In genomic region chr10:62738916-62739315, GRCh38 we compare ENCODE assay signal across 26 cellular contexts.
DNase-seq lines count a peak whose midpoint lies in the region; ATAC-seq, FAIRE-seq and TF ChIP-seq lines count a peak whose summit lies in the region.
"Had no signal": no experiment of that assay in that cellular context is flagged by ENCODE, and none has a peak within 500 bp of the region (broad histone marks: within the 10 kb centered on the region; RNA-seq: fewer than 3 reads in every experiment).

No MANE protein-coding gene starts in this region.

- peaks cover 0 to 14% (median 5%) of the 10 kb centered on the region in 4 donors for H3K4me1 Mint-ChIP-seq in naive thymus-derived CD8-positive, alpha-beta T cell
- peaks cover 0 to 6% (median 2%) of the 10 kb centered on the region in 3 donors for H3K4me1 Mint-ChIP-seq in T-cell
- H3K4me1 Mint-ChIP-seq: brain had no signal

- no peak overlapping the region for H3K4me3 Mint-ChIP-seq in naive thymus-derived CD8-positive, alpha-beta T cell
- no peak overlapping the region for H3K4me3 Mint-ChIP-seq in T-cell
- H3K4me3 Mint-ChIP-seq: activated CD8-positive, alpha-beta T cell treated with anti-CD3 and anti-CD28 coated beads for 36 hours; activated naive CD8-positive, alpha-beta T cell; activated T-cell treated with anti-CD3 and anti-CD28 coated beads, Interleukin-2, amount 50 U/mL, for 72 hours; brain; stimulated activated effector memory CD8-positive, alpha-beta T cell treated with anti-CD3 and anti-CD28 coated beads, Interleukin-12 subunit alpha, Interleukin-12 subunit beta, amount 100 ng/mL, for 72 hours had no signal

- TF ChIP-seq POLR2A in prostate gland (IDR thresholded peaks at IDR 0.05), result no peak

- peaks cover 0 to 24% (median 0%) of the 10 kb centered on the region in 5 donors for H3K27me3 Mint-ChIP-seq in naive thymus-derived CD8-positive, alpha-beta T cell
- H3K27me3 Mint-ChIP-seq in T-cell, result no peaks in the 10 kb centered on the region
- H3K27me3 Mint-ChIP-seq: activated CD8-positive, alpha-beta T cell treated with anti-CD3 and anti-CD28 coated beads for 36 hours; activated naive CD8-positive, alpha-beta T cell had no signal

- ATAC-seq in naive thymus-derived CD8-positive, alpha-beta T cell, result no peak
- ATAC-seq in T-cell (replicated peaks in 1 of 4), result no peak
- ATAC-seq: activated CD8-positive, alpha-beta T cell treated with anti-CD3 and anti-CD28 coated beads for 36 hours; activated T-cell treated with anti-CD3 and anti-CD28 coated beads, Interleukin-2, amount 50 U/mL, for 72 hours; stimulated activated effector memory CD8-positive, alpha-beta T cell treated with anti-CD3 and anti-CD28 coated beads, Interleukin-12 subunit alpha, Interleukin-12 subunit beta, amount 100 ng/mL, for 72 hours had no signal

- peak; percentile 35 for DNase-seq in AG10803 (ENCODE audit: low read depth)
- DNase-seq in HFF-Myc (ENCODE audit: extremely low read depth, low read depth), result peak; percentile 39
- peak; percentile 86 for DNase-seq in bronchial epithelial cell (ENCODE audit: low read depth)
- DNase-seq in hepatic stellate cell (ENCODE audit: low spot score), result peak; percentile 21
- DNase-seq in naive thymus-derived CD8-positive, alpha-beta T cell, result no peak
- no peak for DNase-seq in NCI-H1436 treated with DMSO at 0.1 percent for 48 hours (lab: John Stamatoyannopoulos, UW)
- no peak for DNase-seq in T-cell
- no peak for DNase-seq in prostate gland (ENCODE audit: low spot score)
- DNase-seq: activated CD8-positive, alpha-beta T cell treated with anti-CD3 and anti-CD28 coated beads for 36 hours; activated T-cell treated with anti-CD3 and anti-CD28 coated beads, Interleukin-2, amount 50 U/mL, for 72 hours; DND-41; dorsolateral prefrontal cortex; KG1; NCI-H1092; NCI-H2081; NCI-H524; SHP77; stimulated activated CD4-positive, alpha-beta T cell treated with anti-CD3 and anti-CD28 coated beads, Interleukin-15, amount 100 ng/mL, for 24 hours; thyroid gland had no signal

- no peaks in the 10 kb centered on the region for H3K4me1 ChIP-seq in prostate gland (replicated peaks)
- H3K4me1 ChIP-seq: HAP-1, right atrium auricular region, thyroid gland had no signal

- no peaks in the 10 kb centered on the region for H3K36me3 ChIP-seq in bronchial epithelial cell (ENCODE audit: control insufficient read depth, insufficient read depth, low read length)
- no peaks in the 10 kb centered on the region for H3K36me3 ChIP-seq in prostate gland
- H3K36me3 ChIP-seq: HAP-1, neutrophil, right atrium auricular region, thyroid gland had no signal

- no peaks in the 10 kb centered on the region for H3K27me3 ChIP-seq in bronchial epithelial cell (ENCODE audit: control insufficient read depth, insufficient read depth, low read length)
- H3K27me3 ChIP-seq in prostate gland (replicated peaks; ENCODE audit: insufficient read depth), result no peaks in the 10 kb centered on the region
- H3K27me3 ChIP-seq: dorsolateral prefrontal cortex, right atrium auricular region, thyroid gland had no signal

- CTCF ChIA-PET in T-cell (lab: Charles Lee), result no interaction called here

- POLR2A ChIA-PET in naive thymus-derived CD8-positive, alpha-beta T cell (lab: Charles Lee), result no interaction called here
- POLR2A ChIA-PET in T-cell (lab: Charles Lee), result no interaction called here

- no peak overlapping the region for H3K27ac Mint-ChIP-seq in naive thymus-derived CD8-positive, alpha-beta T cell
- H3K27ac Mint-ChIP-seq in T-cell, result no peak overlapping the region
- H3K27ac Mint-ChIP-seq: activated CD8-positive, alpha-beta T cell treated with anti-CD3 and anti-CD28 coated beads for 36 hours; activated naive CD8-positive, alpha-beta T cell; activated T-cell treated with anti-CD3 and anti-CD28 coated beads, Interleukin-2, amount 50 U/mL, for 72 hours; brain; stimulated activated effector memory CD8-positive, alpha-beta T cell treated with anti-CD3 and anti-CD28 coated beads, Interleukin-12 subunit alpha, Interleukin-12 subunit beta, amount 100 ng/mL, for 72 hours had no signal

- H3K4me3 ChIP-seq in AG10803 (ENCODE audit: low read length), result no peak overlapping the region
- no peak overlapping the region for H3K4me3 ChIP-seq in HFF-Myc (replicated peaks; ENCODE audit: low read depth, low read length)
- no peak overlapping the region for H3K4me3 ChIP-seq in bronchial epithelial cell (ENCODE audit: low read depth, low read length)
- no peak overlapping the region for H3K4me3 ChIP-seq in prostate gland
- H3K4me3 ChIP-seq: dorsolateral prefrontal cortex, HAP-1, right atrium auricular region, thyroid gland had no signal

- no peak for FAIRE-seq in bronchial epithelial cell (lab: Jason Lieb, UNC)

- peaks cover 0 to 3% (median 0%) of the 10 kb centered on the region in 9 donors for H3K9me3 Mint-ChIP-seq in naive thymus-derived CD8-positive, alpha-beta T cell
- H3K9me3 Mint-ChIP-seq in T-cell, result no peaks in the 10 kb centered on the region
- H3K9me3 Mint-ChIP-seq: activated CD8-positive, alpha-beta T cell treated with anti-CD3 and anti-CD28 coated beads for 36 hours; activated T-cell treated with anti-CD3 and anti-CD28 coated beads, Interleukin-2, amount 50 U/mL, for 72 hours; brain; stimulated activated effector memory CD8-positive, alpha-beta T cell treated with anti-CD3 and anti-CD28 coated beads, Interleukin-12 subunit alpha, Interleukin-12 subunit beta, amount 100 ng/mL, for 72 hours had no signal

- 77% methylated on average over 3 of the region's 3 CpGs for WGBS in prostate gland

- H3K36me3 Mint-ChIP-seq in naive thymus-derived CD8-positive, alpha-beta T cell, result no peaks in the 10 kb centered on the region
- no peaks in the 10 kb centered on the region for H3K36me3 Mint-ChIP-seq in T-cell
- H3K36me3 Mint-ChIP-seq: activated naive CD8-positive, alpha-beta T cell; brain; stimulated activated effector memory CD8-positive, alpha-beta T cell treated with anti-CD3 and anti-CD28 coated beads, Interleukin-12 subunit alpha, Interleukin-12 subunit beta, amount 100 ng/mL, for 72 hours had no signal

- intact Hi-C loops in prostate gland (cut with DNase I), result no loop called here

- H3K27ac ChIP-seq in prostate gland, result no peak overlapping the region
- H3K27ac ChIP-seq: dorsolateral prefrontal cortex, neutrophil, right atrium auricular region, thyroid gland, VCaP had no signal

- H3K9me3 ChIP-seq in prostate gland, result no peaks in the 10 kb centered on the region
- H3K9me3 ChIP-seq: HAP-1, neutrophil, right atrium auricular region, thyroid gland had no signal

- TF ChIP-seq CTCF in AG10803 (conservative IDR thresholded peaks at IDR 0.05; ENCODE audit: low read length), result no peak
- no peak for TF ChIP-seq CTCF in HFF-Myc (IDR thresholded peaks at IDR 0.05; ENCODE audit: low read depth, low read length, missing control alignments)
- TF ChIP-seq CTCF in bronchial epithelial cell (IDR thresholded peaks at IDR 0.05; ENCODE audit: insufficient read depth, low read length, severe bottlenecking), result no peak
- no peak for TF ChIP-seq CTCF in prostate gland (IDR thresholded peaks at IDR 0.05)

Comparison
In these comparisons a context has a peak if more than half of its experiments do, and no peak if none do; other contexts are left out.
1. DNase-seq: peak in AG10803 (single experiment), HFF-Myc (single experiment), bronchial epithelial cell (single experiment) and hepatic stellate cell (single experiment); none in naive thymus-derived CD8-positive, alpha-beta T cell (0 of 10), NCI-H1436 treated with DMSO at 0.1 percent for 48 hours (single experiment), T-cell (0 of 34) and prostate gland (single experiment).